7 cellular contexts compared by ENCODE assay signal in genomic region chr16:63403792-63404191, GRCh38.
"Had no signal": no experiment of that assay in that cellular context is flagged by ENCODE, and none has a peak within 500 bp of the region (broad histone marks: within the 10 kb centered on the region; RNA-seq: fewer than 3 reads in every experiment).

No MANE protein-coding gene starts in this region.

- H3K9ac ChIP-seq: GM23248 had no signal

- H3K4me1 Mint-ChIP-seq: H9 had no signal

- H3K27ac Mint-ChIP-seq: H9 had no signal

- DNase-seq: GM23248, GOT3, H9, HCEC 1CT, IMR-90, KG1 had no signal

- H2AFZ ChIP-seq: GM23248 had no signal

- ATAC-seq: K562 had no signal

- H3K4me3 Mint-ChIP-seq: H9 had no signal

- H3K4me3 ChIP-seq: GM23248, K562 had no signal

- H3K27ac ChIP-seq: GM23248 had no signal
